Comparison of ENCODE assay signal across 9 cellular contexts in genomic region chr9:105065119-105066088, GRCh38.
A peak's percentile ranks its signal among the peaks of the same experiment; 100 is the strongest.
DNase-seq lines count a peak whose midpoint lies in the region; ATAC-seq and TF ChIP-seq lines count a peak whose summit lies in the region.
"Had no signal": no experiment of that assay in that cellular context is flagged by ENCODE, and none has a peak within 500 bp of the region (broad histone marks: within the 10 kb centered on the region; RNA-seq: fewer than 3 reads in every experiment).

No MANE protein-coding gene starts in this region.

- ATAC-seq in GM21737 (IDR thresholded peaks at IDR 0.05; ENCODE audit: unreplicated experiment) (no peak), HG03342 (IDR thresholded peaks at IDR 0.05; ENCODE audit: unreplicated experiment) (no peak), HG02759 (IDR thresholded peaks at IDR 0.05; ENCODE audit: unreplicated experiment) (no peak)
- ATAC-seq: activated naive CD4-positive, alpha-beta T cell treated with anti-CD3 and anti-CD28 coated beads, Interleukin-2, amount 50 U/mL, for 72 hours had no signal

- DNase-seq in AG04450 (ENCODE audit: low read depth, low spot score) (no peak), NCI-H1417 treated with DMSO at 0.1 percent for 48 hours (lab: John Stamatoyannopoulos, UW) (peak; percentile 62), colonic mucosa (peak; percentile 30), T1000 (lab: John Stamatoyannopoulos, UW) (no peak)

- H3K4me3 ChIP-seq in AG04450 (ENCODE audit: low read depth, low read length) (no peak overlapping the region), colonic mucosa (no peak overlapping the region), muscle layer of duodenum (ENCODE audit: low read depth in 1 of 2, low read length in 2 of 2) (peak overlapping the region; percentile 10 to 41)

- CTCF ChIA-PET in AG04450 (lab: Charles Lee): no interaction called here

- H3K4me1 ChIP-seq in colonic mucosa: peaks cover 17% of the 10 kb centered on the region
- peaks cover 20 to 25% of the 10 kb centered on the region in 2 donors for H3K4me1 ChIP-seq in muscle layer of duodenum (ENCODE audit: control insufficient read depth in 1 of 2, insufficient read depth in 2 of 2, low read length in 2 of 2)

- no peaks in the 10 kb centered on the region for H3K36me3 ChIP-seq in colonic mucosa
- H3K36me3 ChIP-seq in muscle layer of duodenum (ENCODE audit: control insufficient read depth in 1 of 2, insufficient read depth in 2 of 2, low read length in 2 of 2): peaks cover 0 to 5% of the 10 kb centered on the region in 2 donors

- POLR2A ChIA-PET in AG04450 (lab: Yijun Ruan, JAX): interaction anchor here (0.6 to 2.4 kb wide), 8 partner anchors 8 to 340 kb away, joined by 3 to 20 read pairs (median 4); partner anchors contain the start of gene ABCA1

- H3K9me3 ChIP-seq in AG04450 (ENCODE audit: control insufficient read depth, insufficient read depth, low read length): peaks cover 11% of the 10 kb centered on the region
- H3K9me3 ChIP-seq in colonic mucosa: no peaks in the 10 kb centered on the region
- H3K9me3 ChIP-seq in muscle layer of duodenum (ENCODE audit: control insufficient read depth in 1 of 2, low read length in 2 of 2): no peaks in the 10 kb centered on the region

- H3K27me3 ChIP-seq in AG04450 (ENCODE audit: control insufficient read depth, insufficient read depth, low read length): no peaks in the 10 kb centered on the region
- no peaks in the 10 kb centered on the region for H3K27me3 ChIP-seq in colonic mucosa
- H3K27me3 ChIP-seq in muscle layer of duodenum (ENCODE audit: low read depth, low read length): no peaks in the 10 kb centered on the region

- TF ChIP-seq CTCF in AG04450 (IDR thresholded peaks at IDR 0.05; ENCODE audit: low read depth, low read length): no peak
- TF ChIP-seq CTCF in colonic mucosa (IDR thresholded peaks at IDR 0.05): no peak

- intact Hi-C loops in colonic mucosa (cut with DNase I): no loop called here

- H3K27ac ChIP-seq in AG04450 (ENCODE audit: low read depth, low read length) (peak overlapping the region; percentile 97), colonic mucosa (peak overlapping the region; percentile 72), muscle layer of duodenum (ENCODE audit: low read length) (peak overlapping the region; percentile 90)

- H3K9ac ChIP-seq in colonic mucosa (ENCODE audit: low read depth in 2 of 2, low read length in 2 of 2): peak overlapping the region in 1 of 2 donors; percentile 26

Comparison
In these comparisons a context has a peak if more than half of its experiments do, and no peak if none do; other contexts are left out.
1. DNase-seq: peak in NCI-H1417 treated with DMSO at 0.1 percent for 48 hours (single experiment) and colonic mucosa (single experiment); none in AG04450 (single experiment) and T1000 (single experiment).
2. H3K4me3 ChIP-seq: peak in muscle layer of duodenum (2 of 2); none in AG04450 (single experiment) and colonic mucosa (single experiment).
3. Peak in every context shown above with its lines, with median percentiles within 50 percentile points of each other: H3K27ac ChIP-seq.